In the genomic region with DNA sequence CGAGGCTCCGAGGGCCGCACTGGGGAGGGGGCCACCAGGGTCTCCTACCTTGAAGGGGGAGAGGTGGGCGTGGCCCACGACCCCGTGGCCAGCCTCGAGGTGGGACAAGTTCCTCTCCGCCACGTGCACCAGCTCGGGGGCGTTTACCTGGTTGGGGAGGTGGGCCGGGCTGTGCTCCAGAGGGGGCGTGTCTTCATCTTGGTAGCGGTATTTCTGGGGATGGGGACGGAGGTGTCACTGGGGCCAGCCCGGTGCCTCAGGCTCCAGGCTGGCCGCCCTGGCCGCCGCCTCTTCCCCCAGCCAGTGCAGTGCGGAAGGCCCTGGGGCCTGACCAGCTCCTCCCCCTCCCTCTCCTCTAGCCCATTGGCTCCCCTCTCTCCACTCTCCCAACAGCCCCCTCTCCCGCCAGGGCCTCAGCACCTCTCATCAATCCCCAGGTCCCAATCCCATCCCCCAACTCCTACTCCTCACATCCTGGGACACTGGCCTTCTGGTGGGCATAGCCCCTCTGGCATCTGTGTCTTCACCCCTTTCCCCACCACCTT, we compare ENCODE assay signal across 3 cellular contexts.
TF ChIP-seq lines count a peak whose summit lies in the region.

No MANE protein-coding gene starts in this region.

TF ChIP-seq in HEK293, 187 proteins besides CTCF, POLR2A, EP300 and RAD21:
- TF ChIP-seq ZBTB7A (tag by site-specific recombination; IDR thresholded peaks at IDR 0.05; ENCODE audit: low read depth) (0 out of 2 replicates have a peak, but pooled peaks have one; percentile 51), KLF9 (tag by site-specific recombination; IDR thresholded peaks at IDR 0.05; ENCODE audit: low read depth) (peak; percentile 55; the same call in 1 of the 2 replicates), ZNF175 (tag by site-specific recombination; IDR thresholded peaks at IDR 0.05) (no peak)
- TF ChIP-seq, protein P1, sequence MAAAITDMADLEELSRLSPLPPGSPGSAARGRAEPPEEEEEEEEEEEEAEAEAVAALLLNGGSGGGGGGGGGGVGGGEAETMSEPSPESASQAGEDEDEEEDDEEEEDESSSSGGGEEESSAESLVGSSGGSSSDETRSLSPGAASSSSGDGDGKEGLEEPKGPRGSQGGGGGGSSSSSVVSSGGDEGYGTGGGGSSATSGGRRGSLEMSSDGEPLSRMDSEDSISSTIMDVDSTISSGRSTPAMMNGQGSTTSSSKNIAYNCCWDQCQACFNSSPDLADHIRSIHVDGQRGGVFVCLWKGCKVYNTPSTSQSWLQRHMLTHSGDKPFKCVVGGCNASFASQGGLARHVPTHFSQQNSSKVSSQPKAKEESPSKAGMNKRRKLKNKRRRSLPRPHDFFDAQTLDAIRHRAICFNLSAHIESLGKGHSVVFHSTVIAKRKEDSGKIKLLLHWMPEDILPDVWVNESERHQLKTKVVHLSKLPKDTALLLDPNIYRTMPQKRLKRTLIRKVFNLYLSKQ (tag by site-specific recombination; IDR thresholded peaks at IDR 0.05; ENCODE audit: borderline replicate concordance) = no peak

TF ChIP-seq in K562, 482 proteins besides CTCF, POLR2A, EP300 and RAD21:
- TF ChIP-seq ZNF274 (IDR thresholded peaks at IDR 0.05; ENCODE audit: borderline replicate concordance, low read depth, low read length) (no peak), ZBTB7A (IDR thresholded peaks at IDR 0.05; ENCODE audit: borderline replicate concordance, control insufficient read depth, low read depth, low read length) (peak; percentile 28; the same call in 1 of the 2 replicates)

TF ChIP-seq in HEK293T, 16 proteins besides CTCF, POLR2A, EP300 and RAD21:
- TF ChIP-seq ELF4 (IDR thresholded peaks at IDR 0.05) (no peak), SUZ12 (IDR thresholded peaks at IDR 0.05) (no peak), L3MBTL2 (conservative IDR thresholded peaks at IDR 0.05) (no peak), FOXA1 (IDR thresholded peaks at IDR 0.05) (no peak), NFRKB (IDR thresholded peaks at IDR 0.05) (no peak), BHLHE40 (IDR thresholded peaks at IDR 0.05; ENCODE audit: borderline replicate concordance) (no peak), SP1 (IDR thresholded peaks at IDR 0.05) (no peak), FOXK2 (IDR thresholded peaks at IDR 0.05) (no peak), ZNF384 (IDR thresholded peaks at IDR 0.05) (no peak), TARDBP (IDR thresholded peaks at IDR 0.05) (no peak)
- TF ChIP-seq, protein P2, sequence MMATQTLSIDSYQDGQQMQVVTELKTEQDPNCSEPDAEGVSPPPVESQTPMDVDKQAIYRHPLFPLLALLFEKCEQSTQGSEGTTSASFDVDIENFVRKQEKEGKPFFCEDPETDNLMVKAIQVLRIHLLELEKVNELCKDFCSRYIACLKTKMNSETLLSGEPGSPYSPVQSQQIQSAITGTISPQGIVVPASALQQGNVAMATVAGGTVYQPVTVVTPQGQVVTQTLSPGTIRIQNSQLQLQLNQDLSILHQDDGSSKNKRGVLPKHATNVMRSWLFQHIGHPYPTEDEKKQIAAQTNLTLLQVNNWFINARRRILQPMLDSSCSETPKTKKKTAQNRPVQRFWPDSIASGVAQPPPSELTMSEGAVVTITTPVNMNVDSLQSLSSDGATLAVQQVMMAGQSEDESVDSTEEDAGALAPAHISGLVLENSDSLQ (IDR thresholded peaks at IDR 0.05) = no peak
